In genomic region chr3:143674100-143674968, GRCh38 we compare ENCODE assay signal across 8 cellular contexts.
DNase-seq lines count a peak whose midpoint lies in the region; ATAC-seq and TF ChIP-seq lines count a peak whose summit lies in the region.

No MANE protein-coding gene starts in this region.

- 0 out of 2 replicates have a peak overlapping the region, but pooled peaks have one; percentile 31 for H3K4me2 ChIP-seq in PC-3 (ENCODE audit: low read length)

- CTCF ChIA-PET in PC-3 (lab: Charles Lee): interaction anchor here (0.6 kb wide), 4 partner anchors 79 to 871 kb away, joined by 3 to 5 read pairs (median 3); no protein-coding TSS in a partner anchor

- DNase-seq in EH (ENCODE audit: low read depth) (peak; percentile 65), KBM-7 (peak; percentile 84), PC-3 (peak; percentile 75), activated T-helper 1 cell treated with Interleukin-2 at 50 U/mL for 16 hours (ENCODE audit: low read depth) (peak; percentile 33), fibroblast of the aortic adventitia (ENCODE audit: low read depth) (peak; percentile 79), substantia nigra (lab: John Stamatoyannopoulos, UW) (peak in 43 of 49 donors; percentile 3 to 75 (median 47))

- H3K9ac ChIP-seq in PC-3 (ENCODE audit: low read length): no peak overlapping the region

- in situ Hi-C loops in KBM-7 (cut with MboI; ENCODE audit: low pct_unique_long_range_greater_than_20kb, low sequenced_read_pairs): no loop called here

- H3K4me1 ChIP-seq in PC-3 (ENCODE audit: insufficient read depth, low read length): no peaks in the 10 kb centered on the region
- peaks cover 3 to 4% of the 10 kb centered on the region in 2 experiments for H3K4me1 ChIP-seq in neutrophil (ENCODE audit: control insufficient read depth in 1 of 2, insufficient read depth in 1 of 2, low read depth in 1 of 2, low read length in 1 of 2)

- H3K27me3 ChIP-seq in PC-3 (ENCODE audit: low read length) (no peaks in the 10 kb centered on the region), neutrophil (peaks cover 3% of the 10 kb centered on the region)

- H3F3A ChIP-seq in PC-3 (ENCODE audit: low read length, unreplicated experiment): no peaks in the 10 kb centered on the region

- no peak overlapping the region for H3K4me3 ChIP-seq in PC-3 (ENCODE audit: low read length)
- H3K4me3 ChIP-seq in fibroblast of the aortic adventitia (ENCODE audit: low read depth, low read length): no peak overlapping the region
- no peak overlapping the region for H3K4me3 ChIP-seq in neutrophil (ENCODE audit: low read depth in 1 of 2, low read length in 1 of 2)

- POLR2A ChIA-PET in PC-3 (lab: Charles Lee; ENCODE audit: unreplicated experiment): no interaction called here

- no peaks in the 10 kb centered on the region for H4K20me1 ChIP-seq in PC-3 (ENCODE audit: low read length)

- H3K9me2 ChIP-seq in PC-3 (replicated peaks; ENCODE audit: low read length): no peaks in the 10 kb centered on the region

- H3K36me3 ChIP-seq in PC-3 (ENCODE audit: low read depth, low read length) (no peaks in the 10 kb centered on the region), neutrophil (no peaks in the 10 kb centered on the region)

- peak; percentile 84 for TF ChIP-seq CTCF in PC-3 (conservative IDR thresholded peaks at IDR 0.05; ENCODE audit: low read depth, low read length)
- TF ChIP-seq CTCF in fibroblast of the aortic adventitia (IDR thresholded peaks at IDR 0.05; ENCODE audit: insufficient read depth, low read length): peak; percentile 95
- TF ChIP-seq CTCF in neutrophil (IDR thresholded peaks at IDR 0.05): peak; percentile 74

- H3K79me2 ChIP-seq in PC-3 (ENCODE audit: low read length): no peaks in the 10 kb centered on the region

- ATAC-seq in GM21737 (IDR thresholded peaks at IDR 0.05; ENCODE audit: unreplicated experiment) (peak; percentile 68), PC-3 (peak; percentile 57)

- no peaks in the 10 kb centered on the region for H3K9me3 ChIP-seq in PC-3 (ENCODE audit: low read length)
- no peaks in the 10 kb centered on the region for H3K9me3 ChIP-seq in neutrophil

- no TSS peak for BruUV-seq in PC-3 (replicated peaks; lab: Mats Ljungman, UMichigan)

- H2AFZ ChIP-seq in PC-3 (ENCODE audit: low read length): 0 out of 2 replicates have a peak overlapping the region, but pooled peaks have one; percentile 21

- H3K27ac ChIP-seq in PC-3 (ENCODE audit: low read length) (no peak overlapping the region), neutrophil (no peak overlapping the region), substantia nigra (ENCODE audit: low read depth, low read length, poor library complexity, severe bottlenecking) (no peak overlapping the region)

- intact Hi-C loops in PC-3 (cut with micrococcal nuclease): no loop called here

Comparison
In these comparisons a context has a peak if more than half of its experiments do, and no peak if none do; other contexts are left out.
1. DNase-seq: peak in every context shown above with its lines; median percentile 84 in KBM-7; 79 in fibroblast of the aortic adventitia; 75 in PC-3; 65 in EH; 47 in substantia nigra; 33 in activated T-helper 1 cell treated with Interleukin-2 at 50 U/mL for 16 hours.